Comparison of ENCODE assay signal across 9 cellular contexts in genomic region chr13:72864142-72865035, GRCh38.
DNase-seq lines count a peak whose midpoint lies in the region; ATAC-seq and TF ChIP-seq lines count a peak whose summit lies in the region.
"Had no signal": no experiment of that assay in that cellular context is flagged by ENCODE, and none has a peak within 500 bp of the region (broad histone marks: within the 10 kb centered on the region; RNA-seq: fewer than 3 reads in every experiment).

No MANE protein-coding gene starts in this region.

- TF ChIP-seq CTCF in foreskin fibroblast (IDR thresholded peaks at IDR 0.05; ENCODE audit: low read depth, low read length), result no peak

- DNase-seq in foreskin fibroblast, result peak; percentile 46 to 71
- no peak for DNase-seq in OCI-M1 (lab: John Stamatoyannopoulos, UW)
- DNase-seq in NCI-H1105 treated with DMSO at 0.1 percent for 48 hours (lab: John Stamatoyannopoulos, UW), result no peak
- DNase-seq in T1000 (lab: John Stamatoyannopoulos, UW), result no peak
- no peak for DNase-seq in GM19240 (ENCODE audit: insufficient read length, low spot score)
- DNase-seq: midbrain had no signal

- peak overlapping the region in 1 of 2 donors; percentile 8 for H3K4me3 ChIP-seq in foreskin fibroblast (ENCODE audit: low read depth in 1 of 2, low read length in 2 of 2)

- ATAC-seq in GM18508 (IDR thresholded peaks at IDR 0.05; ENCODE audit: insufficient read depth, unreplicated experiment) (peak; percentile 90), GM21381 (IDR thresholded peaks at IDR 0.05; ENCODE audit: unreplicated experiment) (peak; percentile 86), HG03354 (IDR thresholded peaks at IDR 0.05; ENCODE audit: poor library complexity, severe bottlenecking, unreplicated experiment) (peak; percentile 88)

Comparison
In these comparisons a context has a peak if more than half of its experiments do, and no peak if none do; other contexts are left out.
1. DNase-seq: peak in foreskin fibroblast (2 of 2); none in OCI-M1 (single experiment), NCI-H1105 treated with DMSO at 0.1 percent for 48 hours (single experiment), T1000 (single experiment) and GM19240 (single experiment).
2. Peak in every context shown above with its lines, with median percentiles within 50 percentile points of each other: ATAC-seq.